In the genomic region with DNA sequence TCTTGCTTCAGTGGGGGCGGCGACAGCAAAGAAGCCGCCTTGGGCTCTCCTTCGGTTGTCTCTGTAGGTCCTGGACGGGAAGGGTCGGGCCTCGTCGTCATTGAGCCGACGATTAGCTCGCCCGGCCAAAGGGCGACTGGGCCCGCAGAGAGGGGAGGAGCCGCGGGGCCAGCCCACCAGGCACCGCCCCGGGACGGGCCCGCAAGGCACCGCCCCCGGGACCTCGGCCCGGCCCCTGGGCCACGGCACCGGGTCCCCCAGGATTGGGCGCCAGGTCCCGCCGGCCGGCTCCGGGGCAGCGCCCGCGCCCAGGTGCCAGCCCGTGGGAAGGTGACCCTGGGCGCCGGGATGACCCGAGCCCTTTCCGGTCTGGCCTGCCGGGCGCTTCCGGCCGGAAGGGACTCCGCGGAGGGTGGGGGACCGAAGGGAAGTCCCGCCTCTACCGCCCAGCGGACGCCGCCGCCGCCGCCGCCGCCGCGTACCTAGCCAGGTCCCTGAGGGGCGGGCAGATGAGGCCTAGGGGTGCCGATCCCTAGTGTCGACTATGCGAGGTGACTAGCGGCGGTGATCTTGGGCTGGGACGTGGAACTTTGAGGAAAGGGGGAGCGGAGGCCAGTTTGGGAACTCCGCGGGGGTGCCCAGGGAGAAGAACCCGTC, we compare ENCODE assay signal across 8 cellular contexts. TPM values are rescaled to one million over a fixed set of nuclear protein-coding genes. Genes with fewer than 3 reads are reported as not detected.
DNase-seq lines count a peak whose midpoint lies in the region; ATAC-seq and TF ChIP-seq lines count a peak whose summit lies in the region.

A gene (minus strand): TSS at position 371 of the 657 bp plus-strand sequence. CDS start 524 bp downstream, outside the sequence.
A gene with protein sequence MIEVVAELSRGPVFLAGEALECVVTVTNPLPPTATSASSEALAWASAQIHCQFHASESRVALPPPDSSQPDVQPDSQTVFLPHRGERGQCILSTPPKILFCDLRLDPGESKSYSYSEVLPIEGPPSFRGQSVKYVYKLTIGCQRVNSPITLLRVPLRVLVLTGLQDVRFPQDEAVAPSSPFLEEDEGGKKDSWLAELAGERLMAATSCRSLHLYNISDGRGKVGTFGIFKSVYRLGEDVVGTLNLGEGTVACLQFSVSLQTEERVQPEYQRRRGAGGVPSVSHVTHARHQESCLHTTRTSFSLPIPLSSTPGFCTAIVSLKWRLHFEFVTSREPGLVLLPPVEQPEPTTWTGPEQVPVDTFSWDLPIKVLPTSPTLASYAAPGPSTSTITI (plus strand): TSS at position 430 of the 657 bp plus-strand sequence. CDS start 469 bp downstream, outside the sequence.

- ATAC-seq in HG03139 (IDR thresholded peaks at IDR 0.05; ENCODE audit: unreplicated experiment), result peak; percentile 78
- ATAC-seq in left lung, result peak; percentile 94

- TF ChIP-seq CTCF in left lung (IDR thresholded peaks at IDR 0.05), result no peak

- H3K27ac Mint-ChIP-seq in activated CD4-positive, alpha-beta T cell treated with anti-CD3 and anti-CD28 coated beads, Interleukin-2, amount 10 ng/mL, durations not matched to agents 7 days and 5 days, result peak within 1 kb of the TSS; percentile 85

- peak; percentile 85 for TF ChIP-seq POLR2A in GM18951 (IDR thresholded peaks at IDR 0.05; ENCODE audit: extremely low read depth, insufficient read depth, insufficient read length)

- H3K9me3 ChIP-seq in left lung, result no peaks in the 10 kb centered on the region

- no peaks in the 10 kb centered on the region for H3K27me3 Mint-ChIP-seq in activated CD4-positive, alpha-beta T cell treated with anti-CD3 and anti-CD28 coated beads, Interleukin-2, amount 10 ng/mL, durations not matched to agents 7 days and 5 days

- peak within 1 kb of the TSS; percentile 86 for H3K4me3 Mint-ChIP-seq in activated CD4-positive, alpha-beta T cell treated with anti-CD3 and anti-CD28 coated beads, Interleukin-2, amount 10 ng/mL, durations not matched to agents 7 days and 5 days

- in situ Hi-C loops in GM18951 (cut with MboI; ENCODE audit: low sequenced_read_pairs, unreplicated experiment), result no loop called here

- peak; percentile 90 for DNase-seq in AG20443 (ENCODE audit: low spot score)
- DNase-seq in NCI-H510A (lab: John Stamatoyannopoulos, UW), result peak; percentile 49
- peak; percentile 68 for DNase-seq in activated CD4-positive, alpha-beta T cell treated with anti-CD3 and anti-CD28 coated beads, Interleukin-2, amount 10 ng/mL, durations not matched to agents 7 days and 5 days
- DNase-seq in dermis blood vessel endothelial cell, result peak; percentile 83
- peak; percentile 87 to 97 for DNase-seq in left lung
- DNase-seq in stimulated activated CD4-positive, alpha-beta T cell treated with anti-CD3 and anti-CD28 coated beads, Interleukin-2, amount 100 ng/mL, for 48 hours, result peak; percentile 64 to 67

- H3K9me3 Mint-ChIP-seq in activated CD4-positive, alpha-beta T cell treated with anti-CD3 and anti-CD28 coated beads, Interleukin-2, amount 10 ng/mL, durations not matched to agents 7 days and 5 days, result no peaks in the 10 kb centered on the region

- H3K4me1 Mint-ChIP-seq in activated CD4-positive, alpha-beta T cell treated with anti-CD3 and anti-CD28 coated beads, Interleukin-2, amount 10 ng/mL, durations not matched to agents 7 days and 5 days, result peaks cover 50% of the 10 kb centered on the region

- H3K27me3 ChIP-seq in left lung, result no peaks in the 10 kb centered on the region

- CTCF ChIA-PET in activated CD4-positive, alpha-beta T cell treated with anti-CD3 and anti-CD28 coated beads, Interleukin-2, amount 10 ng/mL, durations not matched to agents 7 days and 5 days (lab: Charles Lee), result interaction anchor here (0.8 to 11.3 kb wide), 15 partner anchors 11 to 145 kb away, joined by 3 to 112 read pairs (median 3); a partner anchor contains a TSS

- peaks cover 0 to 44% of the 10 kb centered on the region in 2 donors for H3K36me3 ChIP-seq in left lung

- POLR2A ChIA-PET in activated CD4-positive, alpha-beta T cell treated with anti-CD3 and anti-CD28 coated beads, Interleukin-2, amount 10 ng/mL, durations not matched to agents 7 days and 5 days (lab: Charles Lee), result interaction anchor here (1.1 to 1.5 kb wide), 2 partner anchors 17 to 91 kb away, joined by 3 read pairs; a partner anchor contains a TSS

- peak within 1 kb of the TSS; percentile 90 to 91 for H3K27ac ChIP-seq in left lung

- peaks cover 28 to 59% of the 10 kb centered on the region in 2 donors for H3K4me1 ChIP-seq in left lung

- intact Hi-C loops in left lung (cut with DNase I), result no loop called here

- peaks cover 32% of the 10 kb centered on the region for H3K36me3 Mint-ChIP-seq in activated CD4-positive, alpha-beta T cell treated with anti-CD3 and anti-CD28 coated beads, Interleukin-2, amount 10 ng/mL, durations not matched to agents 7 days and 5 days (ENCODE audit: low read depth)

- peak within 1 kb of the TSS; percentile 83 to 93 for H3K4me3 ChIP-seq in left lung

RNA-seq across cellular contexts. Expression of the first gene that starts in this region (rescaled TPM):
- total RNA-seq in activated CD4-positive, alpha-beta T cell treated with anti-CD3 and anti-CD28 coated beads, Interleukin-2, amount 10 ng/mL, durations not matched to agents 7 days and 5 days, result 10 to 100 TPM; 42.8 to 44.1 TPM
- 95.2 and 121 TPM in 2 replicates for total RNA-seq in dermis blood vessel endothelial cell
- 10 to 100 TPM; 63.3 to 71.4 TPM for total RNA-seq in left lung

RNA-seq across cellular contexts. Expression of the second gene that starts in this region (rescaled TPM):
- 10 to 100 TPM; 24.7 to 28.4 TPM for total RNA-seq in activated CD4-positive, alpha-beta T cell treated with anti-CD3 and anti-CD28 coated beads, Interleukin-2, amount 10 ng/mL, durations not matched to agents 7 days and 5 days
- 10.6 and 20.7 TPM in 2 replicates for total RNA-seq in dermis blood vessel endothelial cell
- total RNA-seq in left lung, result 10 to 100 TPM; 26.9 to 30.3 TPM

Comparison
In these comparisons a context has a peak if more than half of its experiments do, and no peak if none do; other contexts are left out.
1. Peak in every context shown above with its lines: DNase-seq, ATAC-seq, H3K4me3 ChIP-seq and H3K27ac ChIP-seq.